22 cellular contexts compared by ENCODE assay signal in the genomic region with DNA sequence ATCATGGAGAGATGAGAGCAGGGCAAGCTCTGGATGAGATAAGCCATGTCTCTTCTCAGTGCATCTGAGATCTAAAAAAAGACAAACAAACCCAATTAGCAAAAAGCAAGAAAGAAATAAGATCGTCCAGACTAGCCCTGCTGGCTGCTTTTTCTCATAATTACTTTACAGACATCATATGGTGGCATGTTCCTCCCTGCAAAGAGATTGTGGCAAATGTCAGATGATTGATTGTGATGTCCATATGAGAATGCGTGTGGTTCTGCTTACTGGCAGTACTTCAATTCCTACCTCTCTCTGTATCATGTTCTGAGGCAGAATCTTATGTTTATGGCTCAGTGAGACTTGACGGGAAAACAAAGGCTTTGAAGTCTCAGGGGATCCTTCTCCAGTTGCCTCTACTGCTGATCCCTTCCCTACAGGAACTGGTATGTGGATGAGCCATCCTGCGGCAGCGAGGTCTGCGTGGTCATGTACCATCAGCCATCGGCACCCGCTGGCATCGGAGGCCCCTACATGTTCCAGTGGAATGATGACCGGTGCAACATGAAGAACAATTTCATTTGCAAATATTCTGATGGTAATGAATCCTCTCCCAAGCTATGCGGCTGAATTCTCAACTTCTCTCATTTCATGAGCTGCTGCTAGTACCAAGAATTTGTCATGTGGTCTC. TPM values are rescaled to one million over a fixed set of nuclear protein-coding genes. Genes with fewer than 3 reads are reported as not detected.
"Had no signal": no experiment of that assay in that cellular context is flagged by ENCODE, and none has a peak within 500 bp of the region (broad histone marks: within the 10 kb centered on the region; RNA-seq: fewer than 3 reads in every experiment).

No MANE protein-coding gene starts in this region.

- ATAC-seq: activated CD8-positive, alpha-beta T cell treated with anti-CD3 and anti-CD28 coated beads, Interleukin-2, amount 10 ng/mL, durations not matched to agents 7 days and 5 days; activated naive CD4-positive, alpha-beta T cell treated with anti-CD3 and anti-CD28 coated beads, Interleukin-2, amount 50 U/mL, for 72 hours; sciatic nerve had no signal

- DNase-seq: activated B cell treated with CpG ODN at 0.5 μM for 24 hours; activated CD4-positive, alpha-beta T cell treated with anti-CD3 and anti-CD28 coated beads, Interleukin-2, amount 10 ng/mL, durations not matched to agents 24 days and 14 days; activated CD8-positive, alpha-beta memory T cell treated with anti-CD3 and anti-CD28 coated beads, Interleukin-2, amount 50 U/mL, for 4 hours; activated CD8-positive, alpha-beta T cell treated with anti-CD3 and anti-CD28 coated beads, Interleukin-2, amount 10 ng/mL, durations not matched to agents 7 days and 5 days; activated gamma-delta T cell; activated T-cell treated with anti-CD3 and anti-CD28 coated beads, Interleukin-2, amount 50 U/mL, for 48 hours; amniotic stem cell; effector CD8-positive, alpha-beta T cell; immature natural killer cell; stimulated activated CD4-positive, alpha-beta T cell treated with anti-CD3 and anti-CD28 coated beads, Interleukin-12 subunit alpha, Interleukin-12 subunit beta, amount 100 ng/mL, for 4 hours; stimulated activated CD4-positive, alpha-beta T cell treated with anti-CD3 and anti-CD28 coated beads, Interleukin-2, amount 100 ng/mL, for 24 hours; T-helper 1 cell; thyroid gland had no signal

- H3K27ac ChIP-seq: thyroid gland had no signal

- H3K9me3 ChIP-seq: thyroid gland had no signal

- H3K4me3 ChIP-seq: thyroid gland had no signal

- H3K27me3 ChIP-seq: thyroid gland had no signal

- H3K4me1 ChIP-seq: thyroid gland had no signal

RNA-seq across cellular contexts. Expression of a gene that starts 8.8 kb away (rescaled TPM):
- total RNA-seq: activated B cell treated with CpG ODN at 0.5 μM for 24 hours had no signal

RNA-seq across cellular contexts. Expression of a gene that starts 34.8 kb away (rescaled TPM):
- total RNA-seq: activated B cell treated with CpG ODN at 0.5 μM for 24 hours; activated CD4-positive, alpha-beta T cell treated with anti-CD3 and anti-CD28 coated beads, Interleukin-2, amount 10 ng/mL, durations not matched to agents 24 days and 14 days; activated naive CD4-positive, alpha-beta T cell treated with anti-CD3 and anti-CD28 coated beads, Interleukin-2, amount 50 U/mL, for 72 hours; endothelial cell of umbilical vein; fibroblast of lung; frontal cortex; lower leg skin; neural crest cell; osteocyte; pulmonary artery endothelial cell; sciatic nerve; thyroid gland had no signal
- polyA plus RNA-seq: endothelial cell of umbilical vein, fibroblast of lung, immature natural killer cell had no signal

RNA-seq across cellular contexts. Expression of a gene that starts 37.1 kb away (rescaled TPM):
- total RNA-seq: activated B cell treated with CpG ODN at 0.5 μM for 24 hours; activated CD4-positive, alpha-beta T cell treated with anti-CD3 and anti-CD28 coated beads, Interleukin-2, amount 10 ng/mL, durations not matched to agents 24 days and 14 days; activated CD8-positive, alpha-beta T cell treated with anti-CD3 and anti-CD28 coated beads, Interleukin-2, amount 10 ng/mL, durations not matched to agents 7 days and 5 days; endothelial cell of umbilical vein; frontal cortex; lower leg skin; neural crest cell; osteocyte; pulmonary artery endothelial cell; sciatic nerve; thyroid gland had no signal
- polyA plus RNA-seq: endothelial cell of umbilical vein, immature natural killer cell had no signal
